Comparison of ENCODE assay signal across 23 cellular contexts in the genomic region with DNA sequence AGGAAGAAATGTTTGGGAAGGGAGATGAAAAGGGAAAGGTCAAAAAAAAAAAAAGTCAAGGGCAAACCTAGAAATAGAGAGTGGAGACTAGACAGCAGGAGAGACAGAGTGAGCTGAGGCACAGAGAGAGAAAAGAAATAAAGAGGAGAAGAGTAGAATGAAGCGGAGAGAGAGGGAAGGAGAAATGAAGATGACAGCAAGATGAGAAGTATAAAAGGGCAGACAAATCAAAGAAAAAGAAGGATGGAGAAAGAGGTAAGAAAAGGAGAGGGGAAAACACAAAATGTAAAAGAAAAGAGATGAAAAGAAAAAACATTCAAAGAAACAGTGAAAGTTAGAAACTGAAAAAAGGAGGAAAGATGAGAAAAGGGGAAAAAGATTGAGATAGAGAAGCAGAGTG. TPM values are rescaled to one million over a fixed set of nuclear protein-coding genes. Genes with fewer than 3 reads are reported as not detected.
"Had no signal": no experiment of that assay in that cellular context is flagged by ENCODE, and none has a peak within 500 bp of the region (broad histone marks: within the 10 kb centered on the region; RNA-seq: fewer than 3 reads in every experiment).

No MANE protein-coding gene starts in this region.

- H3K4me2 ChIP-seq: hepatocyte, SK-N-SH had no signal

- H3K27ac Mint-ChIP-seq: activated CD4-positive, alpha-beta memory T cell treated with anti-CD3 and anti-CD28 coated beads, Interleukin-2, amount 10 ng/mL, durations not matched to agents 7 days and 5 days; brain; T-helper 2 cell treated with Interferon-gamma antibody and Interleukin-4, amounts not matched to agents 5 μg/mL and 100 μg/mL, for 36 hours had no signal

- H3K36me3 Mint-ChIP-seq: brain had no signal

- H3K27me3 ChIP-seq: hepatocyte, ovary, upper lobe of left lung had no signal

- DNase-seq: activated CD4-positive, alpha-beta memory T cell treated with anti-CD3 and anti-CD28 coated beads, Interleukin-2, amount 10 ng/mL, durations not matched to agents 7 days and 5 days; activated naive CD4-positive, alpha-beta T cell treated with Interleukin-2 at 50 U/mL for 16 hours; aorta; dermis blood vessel endothelial cell; effector CD8-positive, alpha-beta T cell; glutamatergic neuron; immature natural killer cell; lower lobe of right lung; mesendoderm; mucosa of descending colon; ovary; right cardiac atrium; SK-N-SH; stimulated activated CD4-positive, alpha-beta T cell treated with anti-CD3 and anti-CD28 coated beads, Interleukin-4, amount 100 ng/mL, for 24 hours; stimulated activated naive CD8-positive, alpha-beta T cell treated with anti-CD3 and anti-CD28 coated beads, Interleukin-15, Interleukin-2, amounts not matched to agents 100 U/mL and 50 U/mL, for 24 hours; upper lobe of left lung; WERI-Rb-1 had no signal

- H2AFZ ChIP-seq: hepatocyte had no signal

- H3K4me3 ChIP-seq: hepatocyte, lower lobe of right lung, mucosa of descending colon, ovary, upper lobe of left lung had no signal

- H3K4me1 ChIP-seq: lower lobe of right lung, upper lobe of left lung had no signal

- H3K4me3 Mint-ChIP-seq: activated CD4-positive, alpha-beta memory T cell treated with anti-CD3 and anti-CD28 coated beads, Interleukin-2, amount 10 ng/mL, durations not matched to agents 7 days and 5 days; brain; immature natural killer cell; T-helper 2 cell treated with Interferon-gamma antibody and Interleukin-4, amounts not matched to agents 5 μg/mL and 100 μg/mL, for 36 hours had no signal

- H3K9ac ChIP-seq: SK-N-SH had no signal

- H3K27me3 Mint-ChIP-seq: activated CD4-positive, alpha-beta memory T cell treated with anti-CD3 and anti-CD28 coated beads, Interleukin-2, amount 10 ng/mL, durations not matched to agents 7 days and 5 days had no signal

- H3K4me1 Mint-ChIP-seq: brain had no signal

- ATAC-seq: esophagus mucosa; left lobe of liver; lower lobe of right lung; mucosa of descending colon; right cardiac atrium; stimulated activated naive CD8-positive, alpha-beta T cell treated with anti-CD3 and anti-CD28 coated beads, Interleukin-15, Interleukin-2, amounts not matched to agents 100 U/mL and 50 U/mL, for 24 hours had no signal

- H3K27ac ChIP-seq: hepatocyte, lower lobe of right lung, ovary, upper lobe of left lung, WERI-Rb-1 had no signal

RNA-seq across cellular contexts. Expression of a gene that starts 53.0 kb away (rescaled TPM):
- polyA plus RNA-seq: endothelial cell of umbilical vein, SK-N-SH had no signal
